ENCODE assay signal across 18 cellular contexts in the genomic region with DNA sequence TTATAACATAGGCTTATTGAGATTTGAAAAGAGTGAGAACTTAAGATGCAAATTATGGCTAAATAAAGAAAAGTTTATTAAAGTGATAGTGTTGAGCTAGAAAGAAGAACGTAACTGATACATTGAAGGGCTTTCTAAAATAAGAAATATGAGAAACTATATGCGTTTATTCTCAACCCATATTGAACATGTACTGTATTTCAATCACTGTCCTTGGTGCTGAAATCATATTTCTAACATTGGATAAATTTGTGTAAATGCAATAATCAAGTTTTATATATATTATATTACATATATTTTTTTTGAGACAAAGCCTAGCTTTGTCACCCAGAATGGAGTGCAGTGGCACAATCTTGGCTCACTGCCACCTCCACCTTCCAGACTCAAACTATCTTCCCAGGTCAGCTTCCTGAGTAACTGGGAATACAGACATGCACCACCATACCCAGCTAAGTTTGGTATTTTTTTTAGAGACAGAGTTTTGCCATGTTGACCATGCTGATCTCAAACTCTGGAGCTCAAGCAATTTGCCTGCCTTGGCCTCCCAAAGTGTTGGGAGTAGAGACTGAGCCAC.
"Had no signal": no experiment of that assay in that cellular context is flagged by ENCODE, and none has a peak within 500 bp of the region (broad histone marks: within the 10 kb centered on the region; RNA-seq: fewer than 3 reads in every experiment).

No MANE protein-coding gene starts in this region.

- H3K9me3 Mint-ChIP-seq: type B pancreatic cell had no signal

- H3K4me3 ChIP-seq: body of pancreas, dorsolateral prefrontal cortex, sigmoid colon, testis had no signal

- H3K27ac Mint-ChIP-seq: activated naive CD8-positive, alpha-beta T cell; nephron progenitor cell; stimulated activated effector memory CD8-positive, alpha-beta T cell treated with anti-CD3 and anti-CD28 coated beads, Interleukin-12 subunit alpha, Interleukin-12 subunit beta, amount 100 ng/mL, for 72 hours; type B pancreatic cell had no signal

- H3K27me3 ChIP-seq: body of pancreas, dorsolateral prefrontal cortex, sigmoid colon, testis had no signal

- FAIRE-seq: frontal cortex, keratinocyte had no signal

- H3K4me3 Mint-ChIP-seq: activated naive CD8-positive, alpha-beta T cell; nephron progenitor cell; stimulated activated effector memory CD8-positive, alpha-beta T cell treated with anti-CD3 and anti-CD28 coated beads, Interleukin-12 subunit alpha, Interleukin-12 subunit beta, amount 100 ng/mL, for 72 hours; type B pancreatic cell had no signal

- H3K36me3 ChIP-seq: sigmoid colon had no signal

- H3K27me3 Mint-ChIP-seq: activated naive CD8-positive, alpha-beta T cell; type B pancreatic cell had no signal

- H3K27ac ChIP-seq: body of pancreas, dorsolateral prefrontal cortex, sigmoid colon, testis had no signal

- H3K36me3 Mint-ChIP-seq: activated naive CD8-positive, alpha-beta T cell; stimulated activated effector memory CD8-positive, alpha-beta T cell treated with anti-CD3 and anti-CD28 coated beads, Interleukin-12 subunit alpha, Interleukin-12 subunit beta, amount 100 ng/mL, for 72 hours; type B pancreatic cell had no signal

- H3K4me1 Mint-ChIP-seq: nephron progenitor cell; stimulated activated effector memory CD8-positive, alpha-beta T cell treated with anti-CD3 and anti-CD28 coated beads, Interleukin-12 subunit alpha, Interleukin-12 subunit beta, amount 100 ng/mL, for 72 hours had no signal

- DNase-seq: activated CD4-positive, alpha-beta T cell treated with anti-CD3 and anti-CD28 coated beads, Interleukin-2, amount 50 U/mL, for 48 hours; activated gamma-delta T cell treated with Interleukin-2 at 50 U/mL for 16 hours; amygdala; body of pancreas; caudate nucleus; dorsolateral prefrontal cortex; midbrain; nephron progenitor cell; nucleus accumbens; sigmoid colon; stimulated activated CD4-positive, alpha-beta T cell treated with anti-CD3 and anti-CD28 coated beads, Interleukin-4, amount 100 ng/mL, for 24 hours; testis had no signal

- H3K4me1 ChIP-seq: body of pancreas, sigmoid colon, testis had no signal

- ATAC-seq: body of pancreas; left lobe of liver; stimulated activated effector memory CD8-positive, alpha-beta T cell treated with anti-CD3 and anti-CD28 coated beads, Interleukin-12 subunit alpha, Interleukin-12 subunit beta, amount 100 ng/mL, for 72 hours had no signal

- H3K9me3 ChIP-seq: body of pancreas, sigmoid colon, testis had no signal
